ENCODE assay signal across 1 cellular context in the genomic region with DNA sequence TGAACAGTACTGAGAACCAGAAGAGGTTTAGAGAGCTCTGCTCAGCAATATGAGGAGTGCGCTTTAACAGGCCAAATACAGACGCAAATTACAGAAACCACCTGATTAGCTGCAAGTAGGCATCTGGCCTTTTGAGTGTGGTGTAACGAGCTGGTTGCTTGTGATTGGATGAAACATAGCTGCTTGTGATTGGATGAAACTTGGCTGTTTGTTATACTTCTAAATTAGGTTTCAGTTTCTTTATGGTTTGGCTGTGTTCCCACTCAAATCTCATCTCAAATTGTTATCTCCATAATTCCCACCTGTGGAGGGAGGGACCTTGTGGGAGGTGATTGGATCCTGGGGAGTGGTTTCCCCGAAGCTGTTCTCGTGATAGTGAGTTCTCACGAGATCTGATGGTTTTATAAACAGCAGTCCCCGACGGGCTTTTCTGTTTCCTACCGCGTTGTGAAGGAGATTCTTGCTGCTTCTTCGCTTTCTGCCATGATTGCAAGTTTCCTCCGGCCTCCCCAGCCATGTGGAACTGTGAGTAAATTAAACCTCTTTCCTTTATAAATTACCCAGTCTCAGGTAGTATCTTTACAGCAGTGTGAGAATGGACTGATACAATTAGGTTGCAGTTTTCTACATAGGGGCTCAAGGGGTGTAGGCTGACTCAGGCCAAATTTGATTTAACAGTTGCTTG.
TF ChIP-seq lines count a peak whose summit lies in the region.

No MANE protein-coding gene starts in this region.

TF ChIP-seq in HepG2, 621 proteins besides CTCF, POLR2A, EP300 and RAD21 (continued from another document and continues in another):
- TF ChIP-seq, protein P1, sequence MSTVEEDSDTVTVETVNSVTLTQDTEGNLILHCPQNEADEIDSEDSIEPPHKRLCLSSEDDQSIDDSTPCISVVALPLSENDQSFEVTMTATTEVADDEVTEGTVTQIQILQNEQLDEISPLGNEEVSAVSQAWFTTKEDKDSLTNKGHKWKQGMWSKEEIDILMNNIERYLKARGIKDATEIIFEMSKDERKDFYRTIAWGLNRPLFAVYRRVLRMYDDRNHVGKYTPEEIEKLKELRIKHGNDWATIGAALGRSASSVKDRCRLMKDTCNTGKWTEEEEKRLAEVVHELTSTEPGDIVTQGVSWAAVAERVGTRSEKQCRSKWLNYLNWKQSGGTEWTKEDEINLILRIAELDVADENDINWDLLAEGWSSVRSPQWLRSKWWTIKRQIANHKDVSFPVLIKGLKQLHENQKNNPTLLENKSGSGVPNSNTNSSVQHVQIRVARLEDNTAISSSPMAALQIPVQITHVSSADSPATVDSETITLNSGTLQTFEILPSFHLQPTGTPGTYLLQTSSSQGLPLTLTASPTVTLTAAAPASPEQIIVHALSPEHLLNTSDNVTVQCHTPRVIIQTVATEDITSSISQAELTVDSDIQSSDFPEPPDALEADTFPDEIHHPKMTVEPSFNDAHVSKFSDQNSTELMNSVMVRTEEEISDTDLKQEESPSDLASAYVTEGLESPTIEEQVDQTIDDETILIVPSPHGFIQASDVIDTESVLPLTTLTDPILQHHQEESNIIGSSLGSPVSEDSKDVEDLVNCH (CRISPR knock-in tag; IDR thresholded peaks at IDR 0.05), result no peak
- TF ChIP-seq ZBTB1 (CRISPR knock-in tag; IDR thresholded peaks at IDR 0.05; ENCODE audit: borderline replicate concordance) (no peak), MED13 (CRISPR knock-in tag; IDR thresholded peaks at IDR 0.05) (no peak), SALL2 (CRISPR knock-in tag; IDR thresholded peaks at IDR 0.05) (no peak), ZFY (CRISPR knock-in tag; IDR thresholded peaks at IDR 0.05) (peak; percentile 69), FOXK2 (IDR thresholded peaks at IDR 0.05) (0 out of 2 replicates have a peak, but pooled peaks have one; percentile 25), REPIN1 (CRISPR knock-in tag; IDR thresholded peaks at IDR 0.05; ENCODE audit: borderline replicate concordance, low read depth) (peak; percentile 48; the same call in 1 of the 2 replicates), ELF3 (CRISPR knock-in tag; IDR thresholded peaks at IDR 0.05) (peak; percentile 57), ZNF253 (CRISPR knock-in tag; IDR thresholded peaks at IDR 0.05; ENCODE audit: borderline replicate concordance) (no peak), MED8 (CRISPR knock-in tag; IDR thresholded peaks at IDR 0.05; ENCODE audit: insufficient replicate concordance) (no peak), BCL6 (CRISPR knock-in tag; IDR thresholded peaks at IDR 0.05) (no peak), MIER2 (CRISPR knock-in tag; IDR thresholded peaks at IDR 0.05) (no peak), ZBTB8A (CRISPR knock-in tag; IDR thresholded peaks at IDR 0.05; ENCODE audit: borderline replicate concordance, low read depth) (no peak; the same call in 1 of the 2 replicates), KAT2B (IDR thresholded peaks at IDR 0.05; ENCODE audit: borderline replicate concordance, low read depth, low read length) (no peak), ZNF7 (CRISPR knock-in tag; IDR thresholded peaks at IDR 0.05) (no peak), ZNF629 (CRISPR knock-in tag; conservative IDR thresholded peaks at IDR 0.05) (no peak), KAT7 (CRISPR knock-in tag; IDR thresholded peaks at IDR 0.05; ENCODE audit: borderline replicate concordance) (peak; percentile 78; the same call in 1 of the 2 replicates), NR2F6 (IDR thresholded peaks at IDR 0.05) (no peak), NR2F6 (CRISPR knock-in tag; IDR thresholded peaks at IDR 0.05) (no peak), BHLHE40 (IDR thresholded peaks at IDR 0.05; ENCODE audit: low read length) (no peak), ARNT2 (CRISPR knock-in tag; IDR thresholded peaks at IDR 0.05; ENCODE audit: low read depth) (peak; percentile 56; the same call in 1 of the 2 replicates), ZSCAN20 (CRISPR knock-in tag; IDR thresholded peaks at IDR 0.05; ENCODE audit: borderline replicate concordance) (no peak), ZNF749 (CRISPR knock-in tag; IDR thresholded peaks at IDR 0.05; ENCODE audit: borderline replicate concordance) (no peak), CHCHD3 (CRISPR knock-in tag; IDR thresholded peaks at IDR 0.05) (no peak), SMAD1 (CRISPR knock-in tag; IDR thresholded peaks at IDR 0.05; ENCODE audit: borderline replicate concordance, low read depth) (no peak), SIX1 (CRISPR knock-in tag; IDR thresholded peaks at IDR 0.05; ENCODE audit: borderline replicate concordance) (no peak)
- TF ChIP-seq, protein P2, sequence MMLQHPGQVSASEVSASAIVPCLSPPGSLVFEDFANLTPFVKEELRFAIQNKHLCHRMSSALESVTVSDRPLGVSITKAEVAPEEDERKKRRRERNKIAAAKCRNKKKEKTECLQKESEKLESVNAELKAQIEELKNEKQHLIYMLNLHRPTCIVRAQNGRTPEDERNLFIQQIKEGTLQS (CRISPR knock-in tag; IDR thresholded peaks at IDR 0.05), result no peak
- TF ChIP-seq, protein P3, sequence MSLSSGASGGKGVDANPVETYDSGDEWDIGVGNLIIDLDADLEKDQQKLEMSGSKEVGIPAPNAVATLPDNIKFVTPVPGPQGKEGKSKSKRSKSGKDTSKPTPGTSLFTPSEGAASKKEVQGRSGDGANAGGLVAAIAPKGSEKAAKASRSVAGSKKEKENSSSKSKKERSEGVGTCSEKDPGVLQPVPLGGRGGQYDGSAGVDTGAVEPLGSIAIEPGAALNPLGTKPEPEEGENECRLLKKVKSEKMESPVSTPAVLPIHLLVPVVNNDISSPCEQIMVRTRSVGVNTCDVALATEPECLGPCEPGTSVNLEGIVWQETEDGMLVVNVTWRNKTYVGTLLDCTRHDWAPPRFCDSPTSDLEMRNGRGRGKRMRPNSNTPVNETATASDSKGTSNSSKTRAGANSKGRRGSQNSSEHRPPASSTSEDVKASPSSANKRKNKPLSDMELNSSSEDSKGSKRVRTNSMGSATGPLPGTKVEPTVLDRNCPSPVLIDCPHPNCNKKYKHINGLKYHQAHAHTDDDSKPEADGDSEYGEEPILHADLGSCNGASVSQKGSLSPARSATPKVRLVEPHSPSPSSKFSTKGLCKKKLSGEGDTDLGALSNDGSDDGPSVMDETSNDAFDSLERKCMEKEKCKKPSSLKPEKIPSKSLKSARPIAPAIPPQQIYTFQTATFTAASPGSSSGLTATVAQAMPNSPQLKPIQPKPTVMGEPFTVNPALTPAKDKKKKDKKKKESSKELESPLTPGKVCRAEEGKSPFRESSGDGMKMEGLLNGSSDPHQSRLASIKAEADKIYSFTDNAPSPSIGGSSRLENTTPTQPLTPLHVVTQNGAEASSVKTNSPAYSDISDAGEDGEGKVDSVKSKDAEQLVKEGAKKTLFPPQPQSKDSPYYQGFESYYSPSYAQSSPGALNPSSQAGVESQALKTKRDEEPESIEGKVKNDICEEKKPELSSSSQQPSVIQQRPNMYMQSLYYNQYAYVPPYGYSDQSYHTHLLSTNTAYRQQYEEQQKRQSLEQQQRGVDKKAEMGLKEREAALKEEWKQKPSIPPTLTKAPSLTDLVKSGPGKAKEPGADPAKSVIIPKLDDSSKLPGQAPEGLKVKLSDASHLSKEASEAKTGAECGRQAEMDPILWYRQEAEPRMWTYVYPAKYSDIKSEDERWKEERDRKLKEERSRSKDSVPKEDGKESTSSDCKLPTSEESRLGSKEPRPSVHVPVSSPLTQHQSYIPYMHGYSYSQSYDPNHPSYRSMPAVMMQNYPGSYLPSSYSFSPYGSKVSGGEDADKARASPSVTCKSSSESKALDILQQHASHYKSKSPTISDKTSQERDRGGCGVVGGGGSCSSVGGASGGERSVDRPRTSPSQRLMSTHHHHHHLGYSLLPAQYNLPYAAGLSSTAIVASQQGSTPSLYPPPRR (CRISPR knock-in tag; IDR thresholded peaks at IDR 0.05; ENCODE audit: borderline replicate concordance), result no peak
- TF ChIP-seq, protein P4, sequence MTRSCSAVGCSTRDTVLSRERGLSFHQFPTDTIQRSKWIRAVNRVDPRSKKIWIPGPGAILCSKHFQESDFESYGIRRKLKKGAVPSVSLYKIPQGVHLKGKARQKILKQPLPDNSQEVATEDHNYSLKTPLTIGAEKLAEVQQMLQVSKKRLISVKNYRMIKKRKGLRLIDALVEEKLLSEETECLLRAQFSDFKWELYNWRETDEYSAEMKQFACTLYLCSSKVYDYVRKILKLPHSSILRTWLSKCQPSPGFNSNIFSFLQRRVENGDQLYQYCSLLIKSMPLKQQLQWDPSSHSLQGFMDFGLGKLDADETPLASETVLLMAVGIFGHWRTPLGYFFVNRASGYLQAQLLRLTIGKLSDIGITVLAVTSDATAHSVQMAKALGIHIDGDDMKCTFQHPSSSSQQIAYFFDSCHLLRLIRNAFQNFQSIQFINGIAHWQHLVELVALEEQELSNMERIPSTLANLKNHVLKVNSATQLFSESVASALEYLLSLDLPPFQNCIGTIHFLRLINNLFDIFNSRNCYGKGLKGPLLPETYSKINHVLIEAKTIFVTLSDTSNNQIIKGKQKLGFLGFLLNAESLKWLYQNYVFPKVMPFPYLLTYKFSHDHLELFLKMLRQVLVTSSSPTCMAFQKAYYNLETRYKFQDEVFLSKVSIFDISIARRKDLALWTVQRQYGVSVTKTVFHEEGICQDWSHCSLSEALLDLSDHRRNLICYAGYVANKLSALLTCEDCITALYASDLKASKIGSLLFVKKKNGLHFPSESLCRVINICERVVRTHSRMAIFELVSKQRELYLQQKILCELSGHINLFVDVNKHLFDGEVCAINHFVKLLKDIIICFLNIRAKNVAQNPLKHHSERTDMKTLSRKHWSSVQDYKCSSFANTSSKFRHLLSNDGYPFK (CRISPR knock-in tag; IDR thresholded peaks at IDR 0.05; ENCODE audit: borderline replicate concordance), result no peak
- TF ChIP-seq, protein P5, sequence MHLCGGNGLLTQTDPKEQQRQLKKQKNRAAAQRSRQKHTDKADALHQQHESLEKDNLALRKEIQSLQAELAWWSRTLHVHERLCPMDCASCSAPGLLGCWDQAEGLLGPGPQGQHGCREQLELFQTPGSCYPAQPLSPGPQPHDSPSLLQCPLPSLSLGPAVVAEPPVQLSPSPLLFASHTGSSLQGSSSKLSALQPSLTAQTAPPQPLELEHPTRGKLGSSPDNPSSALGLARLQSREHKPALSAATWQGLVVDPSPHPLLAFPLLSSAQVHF (CRISPR knock-in tag; IDR thresholded peaks at IDR 0.05), result no peak
- TF ChIP-seq, protein P6, sequence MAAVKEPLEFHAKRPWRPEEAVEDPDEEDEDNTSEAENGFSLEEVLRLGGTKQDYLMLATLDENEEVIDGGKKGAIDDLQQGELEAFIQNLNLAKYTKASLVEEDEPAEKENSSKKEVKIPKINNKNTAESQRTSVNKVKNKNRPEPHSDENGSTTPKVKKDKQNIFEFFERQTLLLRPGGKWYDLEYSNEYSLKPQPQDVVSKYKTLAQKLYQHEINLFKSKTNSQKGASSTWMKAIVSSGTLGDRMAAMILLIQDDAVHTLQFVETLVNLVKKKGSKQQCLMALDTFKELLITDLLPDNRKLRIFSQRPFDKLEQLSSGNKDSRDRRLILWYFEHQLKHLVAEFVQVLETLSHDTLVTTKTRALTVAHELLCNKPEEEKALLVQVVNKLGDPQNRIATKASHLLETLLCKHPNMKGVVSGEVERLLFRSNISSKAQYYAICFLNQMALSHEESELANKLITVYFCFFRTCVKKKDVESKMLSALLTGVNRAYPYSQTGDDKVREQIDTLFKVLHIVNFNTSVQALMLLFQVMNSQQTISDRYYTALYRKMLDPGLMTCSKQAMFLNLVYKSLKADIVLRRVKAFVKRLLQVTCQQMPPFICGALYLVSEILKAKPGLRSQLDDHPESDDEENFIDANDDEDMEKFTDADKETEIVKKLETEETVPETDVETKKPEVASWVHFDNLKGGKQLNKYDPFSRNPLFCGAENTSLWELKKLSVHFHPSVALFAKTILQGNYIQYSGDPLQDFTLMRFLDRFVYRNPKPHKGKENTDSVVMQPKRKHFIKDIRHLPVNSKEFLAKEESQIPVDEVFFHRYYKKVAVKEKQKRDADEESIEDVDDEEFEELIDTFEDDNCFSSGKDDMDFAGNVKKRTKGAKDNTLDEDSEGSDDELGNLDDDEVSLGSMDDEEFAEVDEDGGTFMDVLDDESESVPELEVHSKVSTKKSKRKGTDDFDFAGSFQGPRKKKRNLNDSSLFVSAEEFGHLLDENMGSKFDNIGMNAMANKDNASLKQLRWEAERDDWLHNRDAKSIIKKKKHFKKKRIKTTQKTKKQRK (IDR thresholded peaks at IDR 0.05; ENCODE audit: low read length), result no peak
- TF ChIP-seq, protein P7, sequence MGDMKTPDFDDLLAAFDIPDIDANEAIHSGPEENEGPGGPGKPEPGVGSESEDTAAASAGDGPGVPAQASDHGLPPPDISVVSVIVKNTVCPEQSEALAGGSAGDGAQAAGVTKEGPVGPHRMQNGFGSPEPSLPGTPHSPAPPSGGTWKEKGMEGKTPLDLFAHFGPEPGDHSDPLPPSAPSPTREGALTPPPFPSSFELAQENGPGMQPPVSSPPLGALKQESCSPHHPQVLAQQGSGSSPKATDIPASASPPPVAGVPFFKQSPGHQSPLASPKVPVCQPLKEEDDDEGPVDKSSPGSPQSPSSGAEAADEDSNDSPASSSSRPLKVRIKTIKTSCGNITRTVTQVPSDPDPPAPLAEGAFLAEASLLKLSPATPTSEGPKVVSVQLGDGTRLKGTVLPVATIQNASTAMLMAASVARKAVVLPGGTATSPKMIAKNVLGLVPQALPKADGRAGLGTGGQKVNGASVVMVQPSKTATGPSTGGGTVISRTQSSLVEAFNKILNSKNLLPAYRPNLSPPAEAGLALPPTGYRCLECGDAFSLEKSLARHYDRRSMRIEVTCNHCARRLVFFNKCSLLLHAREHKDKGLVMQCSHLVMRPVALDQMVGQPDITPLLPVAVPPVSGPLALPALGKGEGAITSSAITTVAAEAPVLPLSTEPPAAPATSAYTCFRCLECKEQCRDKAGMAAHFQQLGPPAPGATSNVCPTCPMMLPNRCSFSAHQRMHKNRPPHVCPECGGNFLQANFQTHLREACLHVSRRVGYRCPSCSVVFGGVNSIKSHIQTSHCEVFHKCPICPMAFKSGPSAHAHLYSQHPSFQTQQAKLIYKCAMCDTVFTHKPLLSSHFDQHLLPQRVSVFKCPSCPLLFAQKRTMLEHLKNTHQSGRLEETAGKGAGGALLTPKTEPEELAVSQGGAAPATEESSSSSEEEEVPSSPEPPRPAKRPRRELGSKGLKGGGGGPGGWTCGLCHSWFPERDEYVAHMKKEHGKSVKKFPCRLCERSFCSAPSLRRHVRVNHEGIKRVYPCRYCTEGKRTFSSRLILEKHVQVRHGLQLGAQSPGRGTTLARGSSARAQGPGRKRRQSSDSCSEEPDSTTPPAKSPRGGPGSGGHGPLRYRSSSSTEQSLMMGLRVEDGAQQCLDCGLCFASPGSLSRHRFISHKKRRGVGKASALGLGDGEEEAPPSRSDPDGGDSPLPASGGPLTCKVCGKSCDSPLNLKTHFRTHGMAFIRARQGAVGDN (CRISPR knock-in tag; IDR thresholded peaks at IDR 0.05), result no peak
- TF ChIP-seq, protein P8, sequence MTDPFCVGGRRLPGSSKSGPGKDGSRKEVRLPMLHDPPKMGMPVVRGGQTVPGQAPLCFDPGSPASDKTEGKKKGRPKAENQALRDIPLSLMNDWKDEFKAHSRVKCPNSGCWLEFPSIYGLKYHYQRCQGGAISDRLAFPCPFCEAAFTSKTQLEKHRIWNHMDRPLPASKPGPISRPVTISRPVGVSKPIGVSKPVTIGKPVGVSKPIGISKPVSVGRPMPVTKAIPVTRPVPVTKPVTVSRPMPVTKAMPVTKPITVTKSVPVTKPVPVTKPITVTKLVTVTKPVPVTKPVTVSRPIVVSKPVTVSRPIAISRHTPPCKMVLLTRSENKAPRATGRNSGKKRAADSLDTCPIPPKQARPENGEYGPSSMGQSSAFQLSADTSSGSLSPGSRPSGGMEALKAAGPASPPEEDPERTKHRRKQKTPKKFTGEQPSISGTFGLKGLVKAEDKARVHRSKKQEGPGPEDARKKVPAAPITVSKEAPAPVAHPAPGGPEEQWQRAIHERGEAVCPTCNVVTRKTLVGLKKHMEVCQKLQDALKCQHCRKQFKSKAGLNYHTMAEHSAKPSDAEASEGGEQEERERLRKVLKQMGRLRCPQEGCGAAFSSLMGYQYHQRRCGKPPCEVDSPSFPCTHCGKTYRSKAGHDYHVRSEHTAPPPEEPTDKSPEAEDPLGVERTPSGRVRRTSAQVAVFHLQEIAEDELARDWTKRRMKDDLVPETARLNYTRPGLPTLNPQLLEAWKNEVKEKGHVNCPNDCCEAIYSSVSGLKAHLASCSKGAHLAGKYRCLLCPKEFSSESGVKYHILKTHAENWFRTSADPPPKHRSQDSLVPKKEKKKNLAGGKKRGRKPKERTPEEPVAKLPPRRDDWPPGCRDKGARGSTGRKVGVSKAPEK (CRISPR knock-in tag; IDR thresholded peaks at IDR 0.05; ENCODE audit: borderline replicate concordance), result no peak
